14 cellular contexts compared by ENCODE assay signal in the genomic region with DNA sequence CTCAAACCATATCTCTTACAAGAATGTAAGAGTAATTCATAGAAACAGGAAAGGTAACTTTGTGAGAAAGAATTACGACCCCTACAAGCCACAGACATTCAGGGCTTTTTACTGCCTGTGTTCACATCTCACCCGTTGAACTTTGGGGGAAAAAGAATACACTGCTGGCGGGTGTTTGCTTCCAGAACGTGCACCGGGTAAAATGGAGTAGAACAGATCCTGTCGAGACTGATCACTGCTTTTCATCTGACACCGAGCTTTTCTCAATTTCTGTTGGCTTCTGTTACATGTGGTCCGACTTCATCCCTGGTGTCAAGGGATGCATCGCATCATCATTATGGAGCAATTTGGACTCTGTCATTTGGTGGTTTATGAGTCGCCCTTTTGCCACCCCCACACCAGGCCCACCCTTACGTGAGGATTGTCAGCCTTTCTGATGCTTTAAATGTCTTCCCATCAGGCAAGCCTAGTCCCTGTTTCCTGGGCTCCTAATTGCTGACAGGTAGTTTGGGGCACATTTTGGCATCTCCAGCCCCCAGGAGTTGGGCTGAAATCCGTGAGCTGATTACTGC.
DNase-seq lines count a peak whose midpoint lies in the region; ATAC-seq, FAIRE-seq and TF ChIP-seq lines count a peak whose summit lies in the region.
"Had no signal": no experiment of that assay in that cellular context is flagged by ENCODE, and none has a peak within 500 bp of the region (broad histone marks: within the 10 kb centered on the region; RNA-seq: fewer than 3 reads in every experiment).

No MANE protein-coding gene starts in this region.

- POLR2A ChIA-PET in CD8-positive, alpha-beta memory T cell (lab: Charles Lee) = interaction anchor here (0.8 to 1.6 kb wide), 2 partner anchors 32 to 99 kb away, joined by 3 read pairs; no protein-coding TSS in a partner anchor
- POLR2A ChIA-PET in OCI-LY7 (lab: Charles Lee) = no interaction called here

- BruUV-seq in OCI-LY7 (replicated peaks; lab: Mats Ljungman, UMichigan) = no TSS peak

- H3K4ac ChIP-seq in trophoblast cell (ENCODE audit: low read depth, low read length) = no peak overlapping the region

- H3K27me3 ChIP-seq in CD8-positive, alpha-beta memory T cell (ENCODE audit: insufficient read depth, low read length, poor library complexity, severe bottlenecking) = no peaks in the 10 kb centered on the region
- H3K27me3 ChIP-seq in adipocyte (replicated peaks; ENCODE audit: control insufficient read depth, insufficient read depth, low read length) (no peaks in the 10 kb centered on the region), trophoblast cell (ENCODE audit: insufficient read depth, low read length) (no peaks in the 10 kb centered on the region)

- H3K27me3 Mint-ChIP-seq in CD8-positive, alpha-beta memory T cell = no peaks in the 10 kb centered on the region
- H3K27me3 Mint-ChIP-seq in T-helper 17 cell = no peaks in the 10 kb centered on the region

- H3K79me2 ChIP-seq in trophoblast cell (ENCODE audit: control insufficient read depth, insufficient read depth, low read length, poor library complexity) (no peaks in the 10 kb centered on the region), OCI-LY7 (ENCODE audit: insufficient read depth, low read depth, low read length) (no peaks in the 10 kb centered on the region)

- intact Hi-C loops in OCI-LY7 (cut with micrococcal nuclease; ENCODE audit: unreplicated experiment) = no loop called here

- H2AFZ ChIP-seq in trophoblast cell (ENCODE audit: insufficient read depth, low read length, poor library complexity) (no peak overlapping the region), OCI-LY7 (ENCODE audit: low read length) (no peak overlapping the region)

- H3K23ac ChIP-seq in trophoblast cell (ENCODE audit: low read length) = peak overlapping the region; percentile 31

- H3K14ac ChIP-seq in trophoblast cell (ENCODE audit: low read length) = no peak overlapping the region

- TF ChIP-seq CTCF in OCI-LY7 (conservative IDR thresholded peaks at IDR 0.05; ENCODE audit: low read length) (no peak), GM10266 (IDR thresholded peaks at IDR 0.05; ENCODE audit: control insufficient read depth, insufficient read depth, low read depth, missing control alignments) (no peak), GM13976 (IDR thresholded peaks at IDR 0.05; ENCODE audit: borderline replicate concordance, control extremely low read depth, extremely low read depth, insufficient read depth, missing control alignments) (no peak)

- in situ Hi-C loops in GM13976 (cut with MboI; ENCODE audit: low sequenced_read_pairs, unreplicated experiment) = no loop called here

- peak overlapping the region; percentile 45 to 88 (median 78) for H3K4me3 Mint-ChIP-seq in CD8-positive, alpha-beta memory T cell
- peak overlapping the region; percentile 80 for H3K4me3 Mint-ChIP-seq in T-helper 17 cell
- H3K4me3 Mint-ChIP-seq: endodermal cell had no signal

- H3K36me3 ChIP-seq in CD8-positive, alpha-beta memory T cell (ENCODE audit: insufficient read depth, low read length) = no peaks in the 10 kb centered on the region
- H3K36me3 ChIP-seq in adipocyte (ENCODE audit: control insufficient read depth, insufficient read depth, low read length, severe bottlenecking) = no peaks in the 10 kb centered on the region
- H3K36me3 ChIP-seq in trophoblast cell (ENCODE audit: control insufficient read depth in 1 of 2, insufficient read depth in 2 of 2, low read length in 2 of 2) = no peaks in the 10 kb centered on the region
- H3K36me3 ChIP-seq in OCI-LY7 (ENCODE audit: insufficient read depth, low read length) = no peaks in the 10 kb centered on the region
- H3K36me3 ChIP-seq: heart right ventricle had no signal

- no peak overlapping the region for H2BK12ac ChIP-seq in trophoblast cell (ENCODE audit: low read length)

- peaks cover 65 to 86% (median 81%) of the 10 kb centered on the region in 3 donors for H3K4me1 Mint-ChIP-seq in CD8-positive, alpha-beta memory T cell
- H3K4me1 Mint-ChIP-seq in T-helper 17 cell = peaks cover 27% of the 10 kb centered on the region
- H3K4me1 Mint-ChIP-seq: endodermal cell had no signal

- H3K4me3 ChIP-seq in CD8-positive, alpha-beta memory T cell (ENCODE audit: low read length) = peak overlapping the region; percentile 33
- H3K4me3 ChIP-seq in adipocyte (ENCODE audit: low read length) (peak overlapping the region; percentile 33), trophoblast cell (ENCODE audit: low read depth, low read length) (no peak overlapping the region), OCI-LY7 (ENCODE audit: low read depth, low read length, poor library complexity, severe bottlenecking) (no peak overlapping the region)
- H3K4me3 ChIP-seq: heart right ventricle had no signal

- no peak overlapping the region for H4K8ac ChIP-seq in trophoblast cell (ENCODE audit: low read depth, low read length)

- H2AK5ac ChIP-seq in trophoblast cell (ENCODE audit: low read length) = no peak overlapping the region

- no peaks in the 10 kb centered on the region for H3K79me1 ChIP-seq in trophoblast cell (ENCODE audit: low read length)

- peak overlapping the region; percentile 73 for H3K27ac ChIP-seq in CD8-positive, alpha-beta memory T cell (ENCODE audit: low read depth, low read length)
- H3K27ac ChIP-seq in trophoblast cell (ENCODE audit: low read depth, low read length) (no peak overlapping the region), OCI-LY7 (ENCODE audit: low read depth, low read length, poor library complexity, severe bottlenecking) (no peak overlapping the region)

- H4K91ac ChIP-seq in trophoblast cell (ENCODE audit: low read depth, low read length) = no peak overlapping the region

- peaks cover 67% of the 10 kb centered on the region for H3K4me1 ChIP-seq in CD8-positive, alpha-beta memory T cell (ENCODE audit: insufficient read depth, low read length)
- H3K4me1 ChIP-seq in adipocyte (ENCODE audit: control insufficient read depth, insufficient read depth, low read length) (peaks cover 17% of the 10 kb centered on the region), trophoblast cell (ENCODE audit: control insufficient read depth in 1 of 2, insufficient read depth in 2 of 2, low read length in 2 of 2) (no peaks in the 10 kb centered on the region), OCI-LY7 (ENCODE audit: insufficient read depth, low read length, poor library complexity, severe bottlenecking) (no peaks in the 10 kb centered on the region)

- H3K27ac Mint-ChIP-seq in CD8-positive, alpha-beta memory T cell = peak overlapping the region; percentile 95 to 99 (median 98)
- H3K27ac Mint-ChIP-seq in T-helper 17 cell = peak overlapping the region; percentile 91
- H3K27ac Mint-ChIP-seq: endodermal cell had no signal

- H2BK5ac ChIP-seq in trophoblast cell (ENCODE audit: low read depth, low read length, poor library complexity) = no peak overlapping the region

- peaks cover 0 to 10% (median 2%) of the 10 kb centered on the region in 3 donors for H3K36me3 Mint-ChIP-seq in CD8-positive, alpha-beta memory T cell
- no peaks in the 10 kb centered on the region for H3K36me3 Mint-ChIP-seq in T-helper 17 cell (ENCODE audit: low read depth)

- ATAC-seq in T-helper 17 cell = no peak

- no peak for FAIRE-seq in RCC 7860 (lab: Jason Lieb, UNC)

- no peak overlapping the region for H2BK120ac ChIP-seq in trophoblast cell (ENCODE audit: insufficient read depth, low read length, poor library complexity)

- peak in 1 of 5 donors; percentile 14 for DNase-seq in CD8-positive, alpha-beta memory T cell
- DNase-seq in T-helper 17 cell (no peak), adipocyte (ENCODE audit: low read depth) (no peak), trophoblast cell (no peak), OCI-LY7 (ENCODE audit: low spot score) (no peak), GM10266 (ENCODE audit: extremely low spot score) (no peak), RCC 7860 (ENCODE audit: low spot score) (no peak), GM13976 (ENCODE audit: low spot score) (no peak)
- DNase-seq: COR-L47, endodermal cell, H7, mammary epithelial cell, NCI-H2107 had no signal

- WGBS in trophoblast cell (ENCODE audit: extremely low coverage, insufficient coverage, insufficient read length) = no CpG with 5 or more reads among the region's 12 CpGs

- H4K12ac ChIP-seq in trophoblast cell (ENCODE audit: low read depth, low read length) = no peak overlapping the region

- no peaks in the 10 kb centered on the region for H4K20me1 ChIP-seq in OCI-LY7 (ENCODE audit: insufficient read depth, low read length)

- H3K4me2 ChIP-seq in trophoblast cell (ENCODE audit: low read length) (no peak overlapping the region), OCI-LY7 (ENCODE audit: low read length) (no peak overlapping the region)

- H3K18ac ChIP-seq in trophoblast cell (ENCODE audit: low read length) = no peak overlapping the region

- CTCF ChIA-PET in CD8-positive, alpha-beta memory T cell (lab: Charles Lee) = interaction anchor here (0.8 to 2.8 kb wide), 9 partner anchors 11 to 1797 kb away, joined by 3 to 13 read pairs (median 4); a partner anchor contains a TSS
- CTCF ChIA-PET in OCI-LY7 (lab: Charles Lee; ENCODE audit: unreplicated experiment) = no interaction called here

- peaks cover 0 to 7% (median 0%) of the 10 kb centered on the region in 5 donors for H3K9me3 Mint-ChIP-seq in CD8-positive, alpha-beta memory T cell

- no peaks in the 10 kb centered on the region for H3K9me2 ChIP-seq in OCI-LY7 (ENCODE audit: insufficient read depth, low read length)

- H3K9me3 ChIP-seq in CD8-positive, alpha-beta memory T cell (ENCODE audit: low read length) = no peaks in the 10 kb centered on the region
- H3K9me3 ChIP-seq in T-helper 17 cell (ENCODE audit: control insufficient read depth, low read length, poor library complexity, severe bottlenecking) (no peaks in the 10 kb centered on the region), adipocyte (ENCODE audit: control insufficient read depth, low read length) (peaks cover 7% of the 10 kb centered on the region), trophoblast cell (ENCODE audit: insufficient read depth, low read depth, low read length) (peaks cover 2% of the 10 kb centered on the region), OCI-LY7 (ENCODE audit: low read length) (no peaks in the 10 kb centered on the region)

- H3K9ac ChIP-seq in adipocyte (ENCODE audit: low read length) (peak overlapping the region; percentile 58), trophoblast cell (ENCODE audit: low read length) (no peak overlapping the region)

Comparison
In these comparisons a context has a peak if more than half of its experiments do, and no peak if none do; other contexts are left out.
1. H3K4me3 ChIP-seq: peak in CD8-positive, alpha-beta memory T cell (single experiment) and adipocyte (single experiment); none in trophoblast cell (single experiment) and OCI-LY7 (single experiment).